In genomic region chr16:14285542-14286380, GRCh38 we compare ENCODE assay signal across 8 cellular contexts.
A peak's percentile ranks its signal among the peaks of the same experiment; 100 is the strongest.
DNase-seq lines count a peak whose midpoint lies in the region; ATAC-seq and TF ChIP-seq lines count a peak whose summit lies in the region.

No MANE protein-coding gene starts in this region.

- DNase-seq in AG20443 (ENCODE audit: low spot score): peak; percentile 95
- peak; percentile 92 for DNase-seq in NCI-H460 (ENCODE audit: extremely low read depth, low read depth)
- peak; percentile 96 for DNase-seq in activated CD4-positive, alpha-beta T cell treated with anti-CD3 and anti-CD28 coated beads for 1 hour
- no peak for DNase-seq in chondrocyte (ENCODE audit: low spot score)
- DNase-seq in kidney glomerular epithelial cell (lab: John Stamatoyannopoulos, UW): peak; percentile 96
- peak; percentile 94 for DNase-seq in stimulated activated CD4-positive, alpha-beta T cell treated with anti-CD3 and anti-CD28 coated beads, Interleukin-15, amount 100 ng/mL, for 24 hours

- peaks cover 3% of the 10 kb centered on the region for H3K36me3 Mint-ChIP-seq in chondrocyte (ENCODE audit: low read depth)

- H3K9me3 Mint-ChIP-seq in chondrocyte (ENCODE audit: low read depth): peaks cover 8% of the 10 kb centered on the region

- H3K27ac Mint-ChIP-seq in chondrocyte (ENCODE audit: unreplicated experiment): peak overlapping the region; percentile 92

- H3K27me3 Mint-ChIP-seq in chondrocyte (ENCODE audit: low read depth): no peaks in the 10 kb centered on the region

- no peak for TF ChIP-seq CTCF in chondrocyte (IDR thresholded peaks at IDR 0.05)

- H3K4me1 Mint-ChIP-seq in chondrocyte (ENCODE audit: low read depth): peaks cover 10% of the 10 kb centered on the region

- ATAC-seq in GM19035 (IDR thresholded peaks at IDR 0.05; ENCODE audit: unreplicated experiment) (peak; percentile 77), HG03354 (IDR thresholded peaks at IDR 0.05; ENCODE audit: poor library complexity, severe bottlenecking, unreplicated experiment) (peak; percentile 78)

- peak overlapping the region; percentile 75 for H3K4me3 Mint-ChIP-seq in chondrocyte (ENCODE audit: unreplicated experiment)
